12 cellular contexts compared by ENCODE assay signal in the genomic region with DNA sequence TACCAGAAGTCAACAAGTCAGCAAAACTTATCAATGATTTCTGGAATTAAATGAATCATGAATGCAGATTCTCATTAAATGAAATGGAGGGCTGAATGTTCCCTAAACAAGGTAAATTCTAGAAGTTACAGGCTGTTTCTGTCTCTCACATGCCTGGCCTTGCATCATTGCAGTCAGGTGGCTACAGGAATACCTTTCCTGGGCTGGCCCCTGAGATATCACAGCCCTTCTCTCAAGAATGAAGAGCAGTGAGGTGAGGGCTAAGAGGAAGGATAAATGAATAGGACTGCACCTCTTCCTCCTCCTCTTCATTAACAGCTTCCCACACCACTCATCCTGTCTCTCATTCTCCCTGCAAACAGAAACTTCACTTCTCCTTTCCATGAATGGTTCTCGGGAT. TPM values are rescaled to one million over a fixed set of nuclear protein-coding genes. Genes with fewer than 3 reads are reported as not detected.
A peak's percentile ranks its signal among the peaks of the same experiment; 100 is the strongest.
DNase-seq lines count a peak whose midpoint lies in the region; ATAC-seq and TF ChIP-seq lines count a peak whose summit lies in the region.
"Had no signal": no experiment of that assay in that cellular context is flagged by ENCODE, and none has a peak within 500 bp of the region (broad histone marks: within the 10 kb centered on the region; RNA-seq: fewer than 3 reads in every experiment).

No MANE protein-coding gene starts in this region.

- peak overlapping the region; percentile 15 for H3K27ac Mint-ChIP-seq in Calu3 (ENCODE audit: unreplicated experiment)
- H3K27ac Mint-ChIP-seq: CD4-positive, CD25-positive, alpha-beta regulatory T cell had no signal

- H3K4me1 Mint-ChIP-seq in Calu3 (ENCODE audit: low read depth, unreplicated experiment) = peaks cover 80% of the 10 kb centered on the region
- H3K4me1 Mint-ChIP-seq: CD4-positive, CD25-positive, alpha-beta regulatory T cell had no signal

- no peak overlapping the region for H2AK5ac ChIP-seq in trophoblast cell (ENCODE audit: low read length)

- no peak for TF ChIP-seq CTCF in Calu3 (IDR thresholded peaks at IDR 0.05; ENCODE audit: unreplicated experiment)
- no peak for TF ChIP-seq CTCF in Panc1 (IDR thresholded peaks at IDR 0.05)

- no peaks in the 10 kb centered on the region for H3K36me3 ChIP-seq in Panc1 (ENCODE audit: control insufficient read depth, insufficient read depth, low read length)
- no peaks in the 10 kb centered on the region for H3K36me3 ChIP-seq in trophoblast cell (ENCODE audit: control insufficient read depth in 1 of 2, insufficient read depth in 2 of 2, low read length in 2 of 2)
- H3K36me3 ChIP-seq: BLaER1 treated with 17β-estradiol and CSF1 and Interleukin-3, amounts not matched to agents 10 nM and 100 nM had no signal

- H4K91ac ChIP-seq in trophoblast cell (ENCODE audit: low read depth, low read length) = no peak overlapping the region

- intact Hi-C loops in Calu3 (cut with micrococcal nuclease; ENCODE audit: unreplicated experiment) = no loop called here
- intact Hi-C loops in Panc1 (cut with micrococcal nuclease; ENCODE audit: unreplicated experiment) = no loop called here

- no peak for DNase-seq in Calu3
- no peak for DNase-seq in Panc1 (ENCODE audit: low read depth, low spot score)
- DNase-seq in epithelial cell of prostate (ENCODE audit: low read depth, low spot score) = no peak
- no peak for DNase-seq in trophoblast cell
- DNase-seq in 8988T = no peak
- no peak for DNase-seq in superior temporal gyrus (ENCODE audit: extremely low spot score)
- DNase-seq: ACHN; CD4-positive, CD25-positive, alpha-beta regulatory T cell; DMS 273 treated with DMSO at 0.1 percent for 48 hours; GM23248 had no signal

- H3K36me3 Mint-ChIP-seq in Calu3 (ENCODE audit: insufficient read depth, unreplicated experiment) = peaks cover 19% of the 10 kb centered on the region
- H3K36me3 Mint-ChIP-seq: CD4-positive, CD25-positive, alpha-beta regulatory T cell had no signal

- H3K4me2 ChIP-seq in trophoblast cell (ENCODE audit: low read length) = no peak overlapping the region
- H3K4me2 ChIP-seq: BLaER1 treated with 17β-estradiol and CSF1 and Interleukin-3, amounts not matched to agents 10 nM and 100 nM had no signal

- BruUV-seq in Calu3 (replicated peaks; lab: Mats Ljungman, UMichigan) (no TSS peak), Panc1 (replicated peaks; lab: Mats Ljungman, UMichigan) (no TSS peak)

- H3K79me1 ChIP-seq in trophoblast cell (ENCODE audit: low read length) = no peaks in the 10 kb centered on the region

- peak overlapping the region; percentile 78 for H3K23ac ChIP-seq in trophoblast cell (ENCODE audit: low read length)

- H3K4me3 ChIP-seq in Panc1 (ENCODE audit: low read depth in 2 of 2, low read length in 2 of 2) (no peak overlapping the region), trophoblast cell (ENCODE audit: low read depth, low read length) (no peak overlapping the region)
- H3K4me3 ChIP-seq: BLaER1 treated with 17β-estradiol and CSF1 and Interleukin-3, amounts not matched to agents 10 nM and 100 nM; GM23248 had no signal

- no CpG with 5 or more reads among the region's 1 CpG for WGBS in trophoblast cell (ENCODE audit: extremely low coverage, insufficient coverage, insufficient read length)

- in situ Hi-C loops in Panc1 (cut with HindIII; ENCODE audit: low pct_unique_long_range_greater_than_20kb, low sequenced_read_pairs) = no loop called here

- no peaks in the 10 kb centered on the region for H3K79me2 ChIP-seq in trophoblast cell (ENCODE audit: control insufficient read depth, insufficient read depth, low read length, poor library complexity)

- H3K27ac ChIP-seq in Panc1 (ENCODE audit: low read length) = peak overlapping the region; percentile 6; the same call in 1 of the 2 replicates
- H3K27ac ChIP-seq in epithelial cell of prostate = peak overlapping the region; percentile 99
- H3K27ac ChIP-seq in trophoblast cell (ENCODE audit: low read depth, low read length) = no peak overlapping the region
- H3K27ac ChIP-seq: BLaER1 treated with 17β-estradiol and CSF1 and Interleukin-3, amounts not matched to agents 10 nM and 100 nM; GM23248 had no signal

- H2BK5ac ChIP-seq in trophoblast cell (ENCODE audit: low read depth, low read length, poor library complexity) = no peak overlapping the region

- CTCF ChIA-PET in Calu3 (lab: Charles Lee) (no interaction called here), Panc1 (lab: Charles Lee) (no interaction called here)

- H4K8ac ChIP-seq in trophoblast cell (ENCODE audit: low read depth, low read length) = no peak overlapping the region

- no peak for ATAC-seq in Panc1
- ATAC-seq in HG02884 (IDR thresholded peaks at IDR 0.05; ENCODE audit: unreplicated experiment) = no peak

- H3K9me3 Mint-ChIP-seq in Calu3 (ENCODE audit: low read depth, unreplicated experiment) = no peaks in the 10 kb centered on the region

- H3K4ac ChIP-seq in trophoblast cell (ENCODE audit: low read depth, low read length) = no peak overlapping the region

- no peak overlapping the region for H2BK120ac ChIP-seq in trophoblast cell (ENCODE audit: insufficient read depth, low read length, poor library complexity)

- H3K9me3 ChIP-seq in Panc1 (ENCODE audit: control insufficient read depth, insufficient read depth, low read depth, low read length) (no peaks in the 10 kb centered on the region), trophoblast cell (ENCODE audit: insufficient read depth, low read depth, low read length) (no peaks in the 10 kb centered on the region)
- H3K9me3 ChIP-seq: BLaER1 treated with 17β-estradiol and CSF1 and Interleukin-3, amounts not matched to agents 10 nM and 100 nM had no signal

- no peak overlapping the region for H4K12ac ChIP-seq in trophoblast cell (ENCODE audit: low read depth, low read length)

- no peak overlapping the region for H3K4me3 Mint-ChIP-seq in Calu3 (ENCODE audit: low read depth, unreplicated experiment)
- H3K4me3 Mint-ChIP-seq: CD4-positive, CD25-positive, alpha-beta regulatory T cell had no signal

- H3K4me1 ChIP-seq in Panc1 (ENCODE audit: control insufficient read depth, insufficient read depth, low read length) = peaks cover 8% of the 10 kb centered on the region; the same call in 1 of the 2 replicates
- H3K4me1 ChIP-seq in trophoblast cell (ENCODE audit: control insufficient read depth in 1 of 2, insufficient read depth in 2 of 2, low read length in 2 of 2) = no peaks in the 10 kb centered on the region
- H3K4me1 ChIP-seq: BLaER1 treated with 17β-estradiol and CSF1 and Interleukin-3, amounts not matched to agents 10 nM and 100 nM had no signal

- no peak overlapping the region for H3K18ac ChIP-seq in trophoblast cell (ENCODE audit: low read length)

- H2BK12ac ChIP-seq in trophoblast cell (ENCODE audit: low read length) = no peak overlapping the region

- no peak overlapping the region for H3K14ac ChIP-seq in trophoblast cell (ENCODE audit: low read length)

- H3K9ac ChIP-seq in trophoblast cell (ENCODE audit: low read length) = no peak overlapping the region
- H3K9ac ChIP-seq: BLaER1 treated with 17β-estradiol and CSF1 and Interleukin-3, amounts not matched to agents 10 nM and 100 nM; GM23248 had no signal

- no peak overlapping the region for H2AFZ ChIP-seq in trophoblast cell (ENCODE audit: insufficient read depth, low read length, poor library complexity)
- H2AFZ ChIP-seq: GM23248 had no signal

- POLR2A ChIA-PET in Panc1 (lab: Charles Lee) = no interaction called here

- no peaks in the 10 kb centered on the region for H3K27me3 ChIP-seq in Panc1 (ENCODE audit: control insufficient read depth, insufficient read depth, low read length)
- H3K27me3 ChIP-seq in trophoblast cell (ENCODE audit: insufficient read depth, low read length) = peaks cover 2% of the 10 kb centered on the region
- H3K27me3 ChIP-seq: BLaER1 treated with 17β-estradiol and CSF1 and Interleukin-3, amounts not matched to agents 10 nM and 100 nM had no signal

- H3K27me3 Mint-ChIP-seq in Calu3 (ENCODE audit: unreplicated experiment) = no peaks in the 10 kb centered on the region

RNA-seq across cellular contexts. Expression of a gene that starts 22.5 kb away (rescaled TPM):
- total RNA-seq in Calu3 (2022) (79.3 and 92.0 TPM in 2 replicates), Panc1 (2021; ENCODE audit: unreplicated experiment) (34.8 TPM)
- polyA plus RNA-seq in Panc1 (2012; ENCODE audit: insufficient read length) = 14.1 TPM
- polyA plus RNA-seq in trophoblast cell (2013) = 0.17 and 0.18 TPM in 2 replicates
- total RNA-seq: CD4-positive, CD25-positive, alpha-beta regulatory T cell had no signal
- polyA plus RNA-seq: CD4-positive, CD25-positive, alpha-beta regulatory T cell had no signal
